ENCODE assay signal across 9 cellular contexts in genomic region chr3:64267774-64268604, GRCh38. TPM values are rescaled to one million over a fixed set of nuclear protein-coding genes. Genes with fewer than 3 reads are reported as not detected.
DNase-seq lines count a peak whose midpoint lies in the region; ATAC-seq and TF ChIP-seq lines count a peak whose summit lies in the region.
"Had no signal": no experiment of that assay in that cellular context is flagged by ENCODE, and none has a peak within 500 bp of the region (broad histone marks: within the 10 kb centered on the region; RNA-seq: fewer than 3 reads in every experiment).

No MANE protein-coding gene starts in this region.

- H3K36me3 ChIP-seq in body of pancreas (replicated peaks in 1 of 2; ENCODE audit: insufficient read depth in 1 of 2, low read depth in 2 of 2) = no peaks in the 10 kb centered on the region
- no peaks in the 10 kb centered on the region for H3K36me3 ChIP-seq in A673 (ENCODE audit: insufficient read depth, low read length, poor library complexity, severe bottlenecking)

- H3K4me3 Mint-ChIP-seq in activated CD8-positive, alpha-beta T cell treated with anti-CD3 and anti-CD28 coated beads, Interleukin-2, amount 10 ng/mL, durations not matched to agents 7 days and 5 days = no peak overlapping the region

- intact Hi-C loops in body of pancreas (cut with DNase I) = no loop called here
- intact Hi-C loops in posterior vena cava (cut with DNase I) = loop anchor here in 1 of 2 donors (10.0 kb wide), 1 partner anchor 63 kb away; no protein-coding TSS in a partner anchor
- intact Hi-C loops in A673 (cut with micrococcal nuclease; ENCODE audit: unreplicated experiment) = no loop called here

- ATAC-seq in body of pancreas (peak; percentile 61), HG03025 (IDR thresholded peaks at IDR 0.05; ENCODE audit: low FRiP score, unreplicated experiment) (no peak)
- ATAC-seq in activated CD8-positive, alpha-beta T cell treated with anti-CD3 and anti-CD28 coated beads, Interleukin-2, amount 10 ng/mL, durations not matched to agents 7 days and 5 days = no peak

- TF ChIP-seq CTCF in body of pancreas (IDR thresholded peaks at IDR 0.05) (no peak), A673 (conservative IDR thresholded peaks at IDR 0.05; ENCODE audit: low read depth, low read length) (no peak)

- peaks cover 10% of the 10 kb centered on the region for H3K4me1 ChIP-seq in body of pancreas
- H3K4me1 ChIP-seq in A673 (ENCODE audit: insufficient read depth, low read length, poor library complexity, severe bottlenecking) = no peaks in the 10 kb centered on the region

- WGBS in body of pancreas, 2 donors = 29 to 53% methylated on average over 13 to 27 of the region's 30 CpGs

- peak in 2 of 3 donors; percentile 43 to 47 for TF ChIP-seq POLR2A in body of pancreas (IDR thresholded peaks at IDR 0.05)

- H3K27me3 ChIP-seq in body of pancreas (no peaks in the 10 kb centered on the region), A673 (replicated peaks; ENCODE audit: insufficient read depth, low read depth, low read length, poor library complexity) (peaks cover 24% of the 10 kb centered on the region)

- POLR2A ChIA-PET in activated CD8-positive, alpha-beta T cell treated with anti-CD3 and anti-CD28 coated beads, Interleukin-2, amount 10 ng/mL, durations not matched to agents 7 days and 5 days (lab: Charles Lee) = no interaction called here
- POLR2A ChIA-PET in A673 (lab: Charles Lee; ENCODE audit: low non-redundant PET) = no interaction called here

- BruUV-seq in A673 (replicated peaks; lab: Mats Ljungman, UMichigan) = no TSS peak

- H3K27ac ChIP-seq in body of pancreas (peak overlapping the region in 3 of 4 donors; percentile 5 to 38 (median 38)), A673 (ENCODE audit: low read depth, low read length, poor library complexity, severe bottlenecking) (no peak overlapping the region)
- H3K27ac ChIP-seq: SK-N-MC had no signal

- CTCF ChIA-PET in activated CD8-positive, alpha-beta T cell treated with anti-CD3 and anti-CD28 coated beads, Interleukin-2, amount 10 ng/mL, durations not matched to agents 7 days and 5 days (lab: Charles Lee) = no interaction called here
- CTCF ChIA-PET in A673 (lab: Charles Lee) = no interaction called here

- peaks cover 19% of the 10 kb centered on the region for H3K27me3 Mint-ChIP-seq in activated CD8-positive, alpha-beta T cell treated with anti-CD3 and anti-CD28 coated beads, Interleukin-2, amount 10 ng/mL, durations not matched to agents 7 days and 5 days (ENCODE audit: low read depth)

- H3K36me3 Mint-ChIP-seq in activated CD8-positive, alpha-beta T cell treated with anti-CD3 and anti-CD28 coated beads, Interleukin-2, amount 10 ng/mL, durations not matched to agents 7 days and 5 days (ENCODE audit: low read depth) = no peaks in the 10 kb centered on the region

- H3K9me3 ChIP-seq in body of pancreas = no peaks in the 10 kb centered on the region
- H3K9me3 ChIP-seq in A673 (ENCODE audit: low read depth, low read length, poor library complexity, severe bottlenecking) = no peaks in the 10 kb centered on the region

- H3K4me3 ChIP-seq in body of pancreas (no peak overlapping the region), A673 (ENCODE audit: low read depth, low read length, poor library complexity, severe bottlenecking) (no peak overlapping the region)
- H3K4me3 ChIP-seq: SK-N-MC had no signal

- DNase-seq in EL (peak; percentile 65), body of pancreas (peak; percentile 26 to 46 (median 44)), hypothalamus (lab: John Stamatoyannopoulos, UW) (peak in 46 of 51 donors; percentile 4 to 76 (median 46)), posterior vena cava (ENCODE audit: low spot score) (peak; percentile 87), A673 (ENCODE audit: low spot score) (no peak)
- no peak for DNase-seq in activated CD8-positive, alpha-beta T cell treated with anti-CD3 and anti-CD28 coated beads, Interleukin-2, amount 10 ng/mL, durations not matched to agents 7 days and 5 days
- no peak for DNase-seq in stimulated activated CD4-positive, alpha-beta T cell treated with anti-CD3 and anti-CD28 coated beads, Interleukin-4, amount 100 ng/mL, for 4 hours

- no peak overlapping the region for H3K27ac Mint-ChIP-seq in activated CD8-positive, alpha-beta T cell treated with anti-CD3 and anti-CD28 coated beads, Interleukin-2, amount 10 ng/mL, durations not matched to agents 7 days and 5 days

- H3K4me1 Mint-ChIP-seq in activated CD8-positive, alpha-beta T cell treated with anti-CD3 and anti-CD28 coated beads, Interleukin-2, amount 10 ng/mL, durations not matched to agents 7 days and 5 days (ENCODE audit: low read depth) = no peaks in the 10 kb centered on the region

- no peaks in the 10 kb centered on the region for H3K9me3 Mint-ChIP-seq in activated CD8-positive, alpha-beta T cell treated with anti-CD3 and anti-CD28 coated beads, Interleukin-2, amount 10 ng/mL, durations not matched to agents 7 days and 5 days (ENCODE audit: insufficient read depth)

RNA-seq across cellular contexts. Expression of gene PRICKLE2, which starts 42.7 kb away (rescaled TPM):
- total RNA-seq in body of pancreas (10 to 100 TPM; 23.4 to 41.5 TPM), posterior vena cava (10 to 100 TPM; 26.3 to 34.9 TPM), A673 (2021) (0.04 TPM in 1 of 2 replicates, not detected in the other)
- total RNA-seq in activated CD8-positive, alpha-beta T cell treated with anti-CD3 and anti-CD28 coated beads, Interleukin-2, amount 10 ng/mL, durations not matched to agents 7 days and 5 days = not detected

Comparison
In these comparisons a context has a peak if more than half of its experiments do, and no peak if none do; other contexts are left out.
1. DNase-seq: peak in EL (single experiment), body of pancreas (4 of 4), hypothalamus (46 of 51) and posterior vena cava (single experiment); none in activated CD8-positive, alpha-beta T cell treated with anti-CD3 and anti-CD28 coated beads, Interleukin-2, amount 10 ng/mL, durations not matched to agents 7 days and 5 days (single experiment), A673 (single experiment) and stimulated activated CD4-positive, alpha-beta T cell treated with anti-CD3 and anti-CD28 coated beads, Interleukin-4, amount 100 ng/mL, for 4 hours (0 of 2).
2. RNA of gene PRICKLE2, which starts 42.7 kb away (total RNA-seq): 23.4 to 41.5 TPM in body of pancreas and 26.3 to 34.9 TPM in posterior vena cava; not detected in activated CD8-positive, alpha-beta T cell treated with anti-CD3 and anti-CD28 coated beads, Interleukin-2, amount 10 ng/mL, durations not matched to agents 7 days and 5 days and 0.04 TPM in A673; every median in the first group is over 10 times any median in the second.